ENCODE assay signal across 3 cellular contexts in the genomic region with DNA sequence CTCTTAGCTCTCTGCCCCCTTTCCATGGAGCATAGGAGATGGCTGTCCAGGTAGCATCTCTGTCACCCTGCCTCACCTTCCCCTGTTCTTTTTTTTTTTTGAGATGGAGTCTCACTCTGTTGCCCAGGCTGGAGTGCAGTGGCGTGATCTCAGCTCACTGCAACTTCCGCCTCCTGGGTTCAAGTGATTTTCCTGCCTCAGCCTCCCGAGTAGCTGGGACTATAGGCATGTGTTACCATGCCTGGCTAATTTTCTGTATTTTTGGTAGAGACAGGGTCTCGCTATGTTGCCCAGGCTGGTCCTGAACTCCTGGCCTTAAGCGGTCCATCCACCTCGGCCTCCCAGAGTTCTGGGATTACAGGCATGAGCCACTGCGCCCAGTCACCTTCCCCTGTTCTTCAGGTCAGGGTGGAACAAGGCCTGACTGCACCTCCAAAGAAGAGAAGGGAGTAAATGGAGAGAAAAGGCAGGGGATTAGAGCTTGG.
TF ChIP-seq lines count a peak whose summit lies in the region.

No MANE protein-coding gene starts in this region.

TF ChIP-seq in HEK293, 187 proteins besides CTCF, POLR2A, EP300 and RAD21:
- peak; percentile 94 for TF ChIP-seq ZNF121 (tag by site-specific recombination; IDR thresholded peaks at IDR 0.05)

TF ChIP-seq in WTC11, 78 proteins besides CTCF, POLR2A, EP300 and RAD21:
- peak; percentile 99 for TF ChIP-seq ZNF121 (CRISPR knock-in tag; IDR thresholded peaks at IDR 0.05)

TF ChIP-seq in neural cell, 6 proteins besides CTCF, POLR2A, EP300 and RAD21:
- TF ChIP-seq POLR2AphosphoS5 (IDR thresholded peaks at IDR 0.05), result peak; percentile 9
